In the genomic region with DNA sequence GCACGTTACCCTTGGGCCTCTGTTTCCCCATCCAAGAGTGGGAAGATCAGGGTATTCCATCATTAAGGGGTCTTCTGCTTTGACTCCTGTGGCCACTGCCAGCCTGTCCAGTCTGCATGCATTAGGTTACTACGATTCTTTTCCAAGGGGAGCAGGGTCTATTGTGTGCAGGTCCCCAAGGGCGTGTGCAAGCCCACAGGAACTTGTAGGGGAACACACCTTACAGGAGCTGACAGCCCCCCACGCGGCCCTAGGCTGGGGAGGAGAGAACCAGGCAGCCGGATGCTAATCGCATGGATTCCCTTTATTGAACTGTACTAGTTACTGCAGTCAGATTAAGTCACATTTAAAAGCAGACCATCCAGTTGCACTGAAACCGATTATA, we compare ENCODE assay signal across 18 cellular contexts.
"Had no signal": no experiment of that assay in that cellular context is flagged by ENCODE, and none has a peak within 500 bp of the region (broad histone marks: within the 10 kb centered on the region; RNA-seq: fewer than 3 reads in every experiment).

No MANE protein-coding gene starts in this region.

- H3K27ac ChIP-seq: foreskin keratinocyte, heart left ventricle, neutrophil, skin epidermis, stomach, thoracic aorta had no signal

- H3K36me3 ChIP-seq: heart left ventricle, neutrophil, stomach, thoracic aorta had no signal

- DNase-seq: foreskin keratinocyte; hypothalamus; stimulated activated CD4-positive, alpha-beta T cell treated with anti-CD3 and anti-CD28 coated beads, Interleukin-12 subunit alpha, Interleukin-12 subunit beta, amount 100 ng/mL, for 4 hours; stimulated activated naive CD4-positive, alpha-beta T cell; stomach; substantia nigra; trophoblast cell had no signal

- H3K36me3 Mint-ChIP-seq: mesothelial cell of epicardium had no signal

- H3K9me3 Mint-ChIP-seq: dendritic cell treated with granulocyte-macrophage colony-stimulating factor and Interleukin-4, amounts not matched to agents 40 ng/mL and 50 ng/mL, for 4 days; mesothelial cell of epicardium; nephron had no signal

- ATAC-seq: foreskin keratinocyte, heart left ventricle, sciatic nerve had no signal

- H3K9me3 ChIP-seq: neutrophil, stomach had no signal

- H3K4me1 ChIP-seq: foreskin keratinocyte had no signal

- H3K27ac Mint-ChIP-seq: dendritic cell treated with granulocyte-macrophage colony-stimulating factor and Interleukin-4, amounts not matched to agents 40 ng/mL and 50 ng/mL, for 4 days; mesothelial cell of epicardium had no signal

- H3K4me3 Mint-ChIP-seq: dendritic cell treated with granulocyte-macrophage colony-stimulating factor and Interleukin-4, amounts not matched to agents 40 ng/mL and 50 ng/mL, for 4 days; mesothelial cell of epicardium had no signal

- H3K4me3 ChIP-seq: heart left ventricle, skin epidermis, stomach, thoracic aorta had no signal

- FAIRE-seq: colon, islet of Langerhans, urothelium cell line had no signal

- H3K27me3 ChIP-seq: heart left ventricle had no signal
